Comparison of ENCODE assay signal across 9 cellular contexts in the genomic region with DNA sequence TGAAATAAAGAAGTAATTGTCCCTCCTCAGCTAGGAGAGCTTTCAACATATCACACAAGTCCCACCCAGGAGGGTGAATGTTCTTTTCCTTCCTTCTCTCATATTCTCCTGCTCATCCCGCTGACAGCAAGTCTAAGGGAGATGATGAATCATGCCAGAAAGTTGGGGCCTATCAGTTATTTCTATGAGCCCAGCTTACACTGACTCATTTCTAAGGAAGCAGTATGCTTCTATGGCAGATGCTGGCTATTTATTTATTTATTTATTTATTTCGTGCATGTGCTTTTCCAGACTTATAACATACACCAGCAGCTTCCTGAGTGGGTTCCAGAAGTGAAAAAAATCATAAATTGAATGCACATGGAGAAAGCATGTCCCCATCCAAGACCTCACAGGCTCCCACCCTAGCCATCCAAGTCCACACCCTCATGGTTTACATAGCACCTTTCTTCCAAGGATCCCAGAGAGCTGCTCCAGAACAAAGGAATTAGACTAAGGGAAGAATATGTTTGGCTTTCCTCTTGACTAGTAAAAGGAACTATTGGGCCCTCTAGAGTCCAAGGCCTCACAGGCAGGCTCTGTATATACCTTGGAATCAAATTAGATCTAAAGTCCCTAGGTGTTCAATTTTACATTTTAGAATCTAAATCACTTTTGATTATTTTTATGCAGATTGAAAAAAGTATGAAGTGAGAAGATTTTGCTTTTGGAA.
DNase-seq lines count a peak whose midpoint lies in the region; ATAC-seq and TF ChIP-seq lines count a peak whose summit lies in the region.
"Had no signal": no experiment of that assay in that cellular context is flagged by ENCODE, and none has a peak within 500 bp of the region (broad histone marks: within the 10 kb centered on the region; RNA-seq: fewer than 3 reads in every experiment).

No MANE protein-coding gene starts in this region.

- no peak for TF ChIP-seq CTCF in Calu3 (IDR thresholded peaks at IDR 0.05; ENCODE audit: unreplicated experiment)

- H3K4me1 Mint-ChIP-seq in Calu3 (ENCODE audit: low read depth, unreplicated experiment) = peaks cover 7% of the 10 kb centered on the region
- H3K4me1 Mint-ChIP-seq in natural killer cell treated with Interleukin-12 subunit alpha and Interleukin-12 subunit beta and Interleukin-15 and Interleukin-18, amount 100 ng/mL, for 72 hours (ENCODE audit: low read depth in 2 of 2) = no peaks in the 10 kb centered on the region

- DNase-seq in Calu3 = peak; percentile 1
- DNase-seq in HS-5 (ENCODE audit: low read depth) = peak; percentile 87
- DNase-seq in brain pericyte (ENCODE audit: low read depth, low spot score) = peak; percentile 55
- DNase-seq in myocyte (ENCODE audit: low read depth) = peak; percentile 61
- DNase-seq in natural killer cell treated with Interleukin-12 subunit alpha and Interleukin-12 subunit beta and Interleukin-15 and Interleukin-18, amount 100 ng/mL, for 72 hours (ENCODE audit: low spot score) = no peak
- no peak for DNase-seq in NCI-H2029 treated with DMSO at 0.1 percent for 48 hours (lab: John Stamatoyannopoulos, UW)
- no peak for DNase-seq in NCI-H1436 treated with DMSO at 0.1 percent for 48 hours (lab: John Stamatoyannopoulos, UW)
- DNase-seq: SHP77 treated with DMSO at 0.1 percent for 48 hours had no signal

- H3K9me3 Mint-ChIP-seq in Calu3 (ENCODE audit: low read depth, unreplicated experiment) = no peaks in the 10 kb centered on the region
- no peaks in the 10 kb centered on the region for H3K9me3 Mint-ChIP-seq in natural killer cell treated with Interleukin-12 subunit alpha and Interleukin-12 subunit beta and Interleukin-15 and Interleukin-18, amount 100 ng/mL, for 72 hours

- no peak overlapping the region for H3K4me3 Mint-ChIP-seq in Calu3 (ENCODE audit: low read depth, unreplicated experiment)
- H3K4me3 Mint-ChIP-seq in natural killer cell treated with Interleukin-12 subunit alpha and Interleukin-12 subunit beta and Interleukin-15 and Interleukin-18, amount 100 ng/mL, for 72 hours = no peak overlapping the region

- intact Hi-C loops in Calu3 (cut with micrococcal nuclease; ENCODE audit: unreplicated experiment) = no loop called here

- no peak overlapping the region for H3K27ac Mint-ChIP-seq in Calu3 (ENCODE audit: unreplicated experiment)
- no peak overlapping the region for H3K27ac Mint-ChIP-seq in natural killer cell treated with Interleukin-12 subunit alpha and Interleukin-12 subunit beta and Interleukin-15 and Interleukin-18, amount 100 ng/mL, for 72 hours

- no peaks in the 10 kb centered on the region for H3K36me3 Mint-ChIP-seq in Calu3 (ENCODE audit: insufficient read depth, unreplicated experiment)
- no peaks in the 10 kb centered on the region for H3K36me3 Mint-ChIP-seq in natural killer cell treated with Interleukin-12 subunit alpha and Interleukin-12 subunit beta and Interleukin-15 and Interleukin-18, amount 100 ng/mL, for 72 hours

- H3K27me3 Mint-ChIP-seq in Calu3 (ENCODE audit: unreplicated experiment) = no peaks in the 10 kb centered on the region
- no peaks in the 10 kb centered on the region for H3K27me3 Mint-ChIP-seq in natural killer cell treated with Interleukin-12 subunit alpha and Interleukin-12 subunit beta and Interleukin-15 and Interleukin-18, amount 100 ng/mL, for 72 hours

- CTCF ChIA-PET in Calu3 (lab: Charles Lee) = no interaction called here

- ATAC-seq in natural killer cell treated with Interleukin-12 subunit alpha and Interleukin-12 subunit beta and Interleukin-15 and Interleukin-18, amount 100 ng/mL, for 72 hours = no peak
- no peak for ATAC-seq in GM21423 (IDR thresholded peaks at IDR 0.05; ENCODE audit: unreplicated experiment)

- BruUV-seq in Calu3 (replicated peaks; lab: Mats Ljungman, UMichigan) = no TSS peak

Comparison
In these comparisons a context has a peak if more than half of its experiments do, and no peak if none do; other contexts are left out.
1. DNase-seq: peak in Calu3 (single experiment), HS-5 (single experiment), brain pericyte (single experiment) and myocyte (single experiment); none in natural killer cell treated with Interleukin-12 subunit alpha and Interleukin-12 subunit beta and Interleukin-15 and Interleukin-18, amount 100 ng/mL, for 72 hours (single experiment), NCI-H2029 treated with DMSO at 0.1 percent for 48 hours (single experiment) and NCI-H1436 treated with DMSO at 0.1 percent for 48 hours (single experiment).